ENCODE assay signal across 11 cellular contexts in genomic region chr22:45638834-45639746, GRCh38. TPM values are rescaled to one million over a fixed set of nuclear protein-coding genes. Genes with fewer than 3 reads are reported as not detected.
DNase-seq lines count a peak whose midpoint lies in the region; ATAC-seq, FAIRE-seq and TF ChIP-seq lines count a peak whose summit lies in the region.
"Had no signal": no experiment of that assay in that cellular context is flagged by ENCODE, and none has a peak within 500 bp of the region (broad histone marks: within the 10 kb centered on the region; RNA-seq: fewer than 3 reads in every experiment).

No MANE protein-coding gene starts in this region.

- peak; percentile 81 for DNase-seq in CD14-positive monocyte (ENCODE audit: low spot score)
- DNase-seq in Kasumi-1 (lab: John Stamatoyannopoulos, UW): peak; percentile 32 to 36
- DNase-seq in astrocyte (ENCODE audit: low read depth): peak; percentile 55
- DNase-seq in left lung: peak; percentile 73 to 86
- DNase-seq in NCI-H1436 (lab: John Stamatoyannopoulos, UW): no peak
- DNase-seq in endothelial cell (ENCODE audit: low spot score): no peak
- DNase-seq: activated B cell treated with CpG ODN at 0.5 μM for 24 hours; mesendoderm; stimulated activated naive CD4-positive, alpha-beta T cell treated with Interleukin-2 at 50 U/mL for 16 hours had no signal

- H2AFZ ChIP-seq in astrocyte (ENCODE audit: low read depth, low read length): peak overlapping the region; percentile 39

- no peak for FAIRE-seq in astrocyte (lab: Jason Lieb, UNC)

- intact Hi-C loops in CD14-positive monocyte (cut with micrococcal nuclease): no loop called here
- intact Hi-C loops in left lung (cut with DNase I): loop anchor here in 1 of 2 donors (10.0 kb wide), 1 partner anchor 226 kb away; no protein-coding TSS in a partner anchor

- peak overlapping the region; percentile 63 for H3K4me2 ChIP-seq in astrocyte (ENCODE audit: low read length)

- H3K27me3 ChIP-seq in astrocyte (ENCODE audit: insufficient read depth, low read length) (peaks cover 18% of the 10 kb centered on the region), left lung (peaks cover 0 to 82% of the 10 kb centered on the region in 2 donors)

- H3K36me3 ChIP-seq in astrocyte (ENCODE audit: insufficient read depth, low read length): no peaks in the 10 kb centered on the region
- H3K36me3 ChIP-seq in left lung: no peaks in the 10 kb centered on the region

- H3K27ac ChIP-seq in astrocyte (ENCODE audit: low read depth, low read length) (no peak overlapping the region), left lung (peak overlapping the region; percentile 57 to 65)

- H4K20me1 ChIP-seq in astrocyte (ENCODE audit: insufficient read depth, low read length): no peaks in the 10 kb centered on the region

- ATAC-seq in left lung (peak; percentile 82), HG03354 (IDR thresholded peaks at IDR 0.05; ENCODE audit: poor library complexity, severe bottlenecking, unreplicated experiment) (no peak), GM18511 (IDR thresholded peaks at IDR 0.05; ENCODE audit: unreplicated experiment) (no peak)

- peaks cover 6% of the 10 kb centered on the region for H3K4me1 ChIP-seq in astrocyte (ENCODE audit: insufficient read depth, low read length)
- H3K4me1 ChIP-seq in left lung: peaks cover 7 to 25% of the 10 kb centered on the region in 2 donors

- H3K36me3 Mint-ChIP-seq in CD14-positive monocyte (peaks cover 4 to 7% of the 10 kb centered on the region in 2 donors), astrocyte (ENCODE audit: low read depth, unreplicated experiment) (no peaks in the 10 kb centered on the region), endothelial cell (ENCODE audit: low read depth, unreplicated experiment) (no peaks in the 10 kb centered on the region)

- H3K79me2 ChIP-seq in astrocyte (ENCODE audit: insufficient read depth, low read length): no peaks in the 10 kb centered on the region

- no peaks in the 10 kb centered on the region for H3K9me3 ChIP-seq in astrocyte (ENCODE audit: insufficient read depth, low read depth, low read length)
- H3K9me3 ChIP-seq in left lung: no peaks in the 10 kb centered on the region

- H3K27ac Mint-ChIP-seq in CD14-positive monocyte (peak overlapping the region; percentile 57 to 98 (median 86)), astrocyte (ENCODE audit: unreplicated experiment) (no peak overlapping the region), endothelial cell (ENCODE audit: unreplicated experiment) (no peak overlapping the region)
- H3K27ac Mint-ChIP-seq: activated B cell treated with CpG ODN at 0.5 μM for 24 hours had no signal

- H3K27me3 Mint-ChIP-seq in CD14-positive monocyte (ENCODE audit: low read depth in 3 of 3) (peaks cover 17 to 50% (median 49%) of the 10 kb centered on the region in 3 donors), astrocyte (ENCODE audit: low read depth, unreplicated experiment) (peaks cover 37% of the 10 kb centered on the region), endothelial cell (ENCODE audit: unreplicated experiment) (peaks cover 5% of the 10 kb centered on the region)

- H3K4me3 ChIP-seq in astrocyte (ENCODE audit: insufficient read depth, low read depth, low read length): no peak overlapping the region
- H3K4me3 ChIP-seq in left lung: peak overlapping the region in 1 of 2 donors; percentile 3

- no peak overlapping the region for H3K9ac ChIP-seq in astrocyte (ENCODE audit: low read length)

- H3K9me3 Mint-ChIP-seq in CD14-positive monocyte (peaks cover 0 to 2% (median 0%) of the 10 kb centered on the region in 7 donors), astrocyte (ENCODE audit: unreplicated experiment) (no peaks in the 10 kb centered on the region), endothelial cell (ENCODE audit: unreplicated experiment) (no peaks in the 10 kb centered on the region)
- H3K9me3 Mint-ChIP-seq: activated B cell treated with CpG ODN at 0.5 μM for 24 hours had no signal

- TF ChIP-seq CTCF in CD14-positive monocyte (IDR thresholded peaks at IDR 0.05): no peak
- TF ChIP-seq CTCF in astrocyte (IDR thresholded peaks at IDR 0.05; ENCODE audit: insufficient read depth, low read depth, low read length): no peak
- peak in 1 of 2 donors; percentile 13 for TF ChIP-seq CTCF in left lung (IDR thresholded peaks at IDR 0.05)
- TF ChIP-seq CTCF in endothelial cell (IDR thresholded peaks at IDR 0.05; ENCODE audit: unreplicated experiment): no peak

- H3K4me1 Mint-ChIP-seq in CD14-positive monocyte: peaks cover 40% of the 10 kb centered on the region
- peaks cover 14% of the 10 kb centered on the region for H3K4me1 Mint-ChIP-seq in astrocyte (ENCODE audit: low read depth, unreplicated experiment)
- no peaks in the 10 kb centered on the region for H3K4me1 Mint-ChIP-seq in endothelial cell (ENCODE audit: unreplicated experiment)
- H3K4me1 Mint-ChIP-seq: activated B cell treated with CpG ODN at 0.5 μM for 24 hours had no signal

- H3K4me3 Mint-ChIP-seq in CD14-positive monocyte: peak overlapping the region; percentile 87 to 95
- H3K4me3 Mint-ChIP-seq in astrocyte (ENCODE audit: unreplicated experiment): no peak overlapping the region
- no peak overlapping the region for H3K4me3 Mint-ChIP-seq in endothelial cell (ENCODE audit: unreplicated experiment)
- H3K4me3 Mint-ChIP-seq: activated B cell treated with CpG ODN at 0.5 μM for 24 hours had no signal

RNA-seq across cellular contexts. Expression of gene ATXN10, which starts 32.5 kb away (rescaled TPM):
- polyA plus RNA-seq in CD14-positive monocyte: 100 to 1,000 TPM in 1 of 2 donors, 10 to 100 TPM in 1; 92.4 to 106 TPM
- total RNA-seq in astrocyte: 189 and 195 TPM in 2 replicates
- 100 to 1,000 TPM; 117 to 131 TPM for total RNA-seq in left lung
- total RNA-seq in endothelial cell (ENCODE audit: unreplicated experiment): 152 TPM

Comparison
In these comparisons a context has a peak if more than half of its experiments do, and no peak if none do; other contexts are left out.
1. DNase-seq: peak in CD14-positive monocyte (single experiment), Kasumi-1 (2 of 2), astrocyte (single experiment) and left lung (2 of 2); none in NCI-H1436 (single experiment) and endothelial cell (single experiment).
2. H3K27ac Mint-ChIP-seq: peak in CD14-positive monocyte (7 of 7); none in astrocyte (single experiment) and endothelial cell (single experiment).
3. H3K4me3 Mint-ChIP-seq: peak in CD14-positive monocyte (2 of 2); none in astrocyte (single experiment) and endothelial cell (single experiment).